Comparison of ENCODE assay signal across 15 cellular contexts in the genomic region with DNA sequence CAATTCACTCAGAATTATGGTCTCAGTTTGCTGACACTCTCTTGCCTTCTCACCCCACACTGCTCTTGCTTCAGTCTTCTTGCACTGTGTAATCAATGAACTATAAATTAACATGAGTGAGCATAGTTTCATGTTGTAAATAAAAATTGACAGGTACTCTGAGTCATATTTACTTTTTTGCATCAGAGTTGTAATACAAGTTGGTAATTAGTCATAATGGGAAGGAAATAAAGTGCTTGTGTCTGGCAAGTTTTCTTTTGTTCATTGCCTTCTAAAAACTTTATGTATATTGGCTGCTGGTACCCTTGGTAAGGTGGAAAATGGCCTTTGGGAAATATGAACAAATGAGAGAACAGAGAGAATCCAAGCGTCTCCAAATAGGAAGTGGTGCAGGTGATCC.
"Had no signal": no experiment of that assay in that cellular context is flagged by ENCODE, and none has a peak within 500 bp of the region (broad histone marks: within the 10 kb centered on the region; RNA-seq: fewer than 3 reads in every experiment).

No MANE protein-coding gene starts in this region.

- H3K27ac ChIP-seq: lower lobe of right lung, tibial nerve, vagina, WERI-Rb-1 had no signal

- ATAC-seq: activated T-helper 17 cell treated with anti-CD3 and anti-CD28 coated beads, Interleukin-2, amount 50 U/mL, for 72 hours; effector memory CD8-positive, alpha-beta T cell; left cardiac atrium; lower lobe of right lung; right cardiac atrium had no signal

- DNase-seq: activated CD4-positive, alpha-beta T cell treated with anti-CD3 and anti-CD28 coated beads for 4 hours; activated naive CD4-positive, alpha-beta T cell treated with anti-CD3 and anti-CD28 coated beads, Interleukin-2, amount 50 U/mL, for 16 hours; central memory CD4-positive, alpha-beta T cell; effector memory CD8-positive, alpha-beta T cell; immature natural killer cell; left cardiac atrium; lower lobe of right lung; naive B cell; posterior cingulate gyrus; right cardiac atrium; WERI-Rb-1 had no signal

- H3K9me3 Mint-ChIP-seq: naive B cell had no signal

- H3K36me3 ChIP-seq: lower lobe of right lung, tibial nerve, vagina, WERI-Rb-1 had no signal

- H3K4me1 Mint-ChIP-seq: activated T-helper 17 cell treated with anti-CD3 and anti-CD28 coated beads, Interleukin-2, amount 50 U/mL, for 72 hours; immature natural killer cell; naive B cell had no signal

- H3K4me1 ChIP-seq: lower lobe of right lung, tibial nerve, vagina had no signal

- H3K36me3 Mint-ChIP-seq: immature natural killer cell, naive B cell had no signal

- H3K27ac Mint-ChIP-seq: activated T-helper 17 cell treated with anti-CD3 and anti-CD28 coated beads, Interleukin-2, amount 50 U/mL, for 72 hours; effector memory CD8-positive, alpha-beta T cell; immature natural killer cell; naive B cell had no signal

- H3K9me3 ChIP-seq: lower lobe of right lung, tibial nerve, vagina had no signal

- H3K27me3 ChIP-seq: tibial nerve, vagina had no signal

- H3K4me2 ChIP-seq: smooth muscle cell had no signal

- H3K27me3 Mint-ChIP-seq: activated T-helper 17 cell treated with anti-CD3 and anti-CD28 coated beads, Interleukin-2, amount 50 U/mL, for 72 hours; effector memory CD8-positive, alpha-beta T cell; naive B cell had no signal

- H3K4me3 Mint-ChIP-seq: activated T-helper 17 cell treated with anti-CD3 and anti-CD28 coated beads, Interleukin-2, amount 50 U/mL, for 72 hours; effector memory CD8-positive, alpha-beta T cell; immature natural killer cell; naive B cell had no signal

- H3K4me3 ChIP-seq: lower lobe of right lung, smooth muscle cell, tibial nerve, vagina had no signal
